In the genomic region with DNA sequence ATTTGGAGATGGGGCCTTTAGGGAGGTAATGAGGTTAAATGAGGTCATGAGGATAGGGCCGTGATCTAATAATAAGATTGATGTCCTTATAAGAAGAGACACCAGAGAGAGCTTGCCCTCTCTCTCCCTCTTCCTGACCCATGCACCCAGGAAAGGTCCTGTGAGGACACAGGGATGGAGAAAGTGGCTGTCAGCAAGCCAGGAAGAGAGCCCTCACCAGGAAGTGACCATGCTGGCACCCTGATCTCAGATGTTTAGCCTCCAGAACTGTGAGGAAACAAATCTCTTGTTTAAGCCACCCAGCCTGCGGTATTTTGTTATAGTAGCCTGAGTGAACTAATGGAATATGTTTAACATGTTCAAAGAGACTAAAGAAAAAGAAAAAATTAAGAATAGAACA, we compare ENCODE assay signal across 11 cellular contexts.
"Had no signal": no experiment of that assay in that cellular context is flagged by ENCODE, and none has a peak within 500 bp of the region (broad histone marks: within the 10 kb centered on the region; RNA-seq: fewer than 3 reads in every experiment).

No MANE protein-coding gene starts in this region.

- H3K36me3 Mint-ChIP-seq: activated CD4-positive, alpha-beta memory T cell treated with anti-CD3 and anti-CD28 coated beads for 36 hours; activated naive CD8-positive, alpha-beta T cell treated with anti-CD3 and anti-CD28 coated beads, Interleukin-2, amount 10 ng/mL, durations not matched to agents 7 days and 5 days; immature natural killer cell had no signal

- H3K4me3 Mint-ChIP-seq: activated CD4-positive, alpha-beta memory T cell treated with anti-CD3 and anti-CD28 coated beads for 36 hours; activated naive CD8-positive, alpha-beta T cell treated with anti-CD3 and anti-CD28 coated beads, Interleukin-2, amount 10 ng/mL, durations not matched to agents 7 days and 5 days; activated T-cell treated with anti-CD3 and anti-CD28 coated beads, Interleukin-2, amount 50 U/mL, for 4 hours; immature natural killer cell; nephron progenitor cell had no signal

- H3K27me3 Mint-ChIP-seq: activated CD4-positive, alpha-beta memory T cell treated with anti-CD3 and anti-CD28 coated beads for 36 hours; activated naive CD8-positive, alpha-beta T cell treated with anti-CD3 and anti-CD28 coated beads, Interleukin-2, amount 10 ng/mL, durations not matched to agents 7 days and 5 days had no signal

- H3K9me3 Mint-ChIP-seq: activated CD4-positive, alpha-beta memory T cell treated with anti-CD3 and anti-CD28 coated beads for 36 hours; activated naive CD8-positive, alpha-beta T cell treated with anti-CD3 and anti-CD28 coated beads, Interleukin-2, amount 10 ng/mL, durations not matched to agents 7 days and 5 days; activated T-cell treated with anti-CD3 and anti-CD28 coated beads, Interleukin-2, amount 50 U/mL, for 4 hours; immature natural killer cell; nephron progenitor cell had no signal

- DNase-seq: activated CD4-positive, alpha-beta memory T cell treated with anti-CD3 and anti-CD28 coated beads for 36 hours; activated CD4-positive, alpha-beta T cell treated with anti-CD3 and anti-CD28 coated beads for 1 hour; activated gamma-delta T cell; activated naive CD8-positive, alpha-beta T cell treated with anti-CD3 and anti-CD28 coated beads, Interleukin-2, amount 10 ng/mL, durations not matched to agents 7 days and 5 days; activated T-cell treated with anti-CD3 and anti-CD28 coated beads, Interleukin-2, amount 50 U/mL, for 4 hours; aorta; immature natural killer cell; left cardiac atrium; mesenchymal stem cell; nephron progenitor cell; tibial artery had no signal

- H3K27ac Mint-ChIP-seq: activated CD4-positive, alpha-beta memory T cell treated with anti-CD3 and anti-CD28 coated beads for 36 hours; activated naive CD8-positive, alpha-beta T cell treated with anti-CD3 and anti-CD28 coated beads, Interleukin-2, amount 10 ng/mL, durations not matched to agents 7 days and 5 days; immature natural killer cell; nephron progenitor cell had no signal

- H3K4me1 Mint-ChIP-seq: immature natural killer cell had no signal
